In the genomic region with DNA sequence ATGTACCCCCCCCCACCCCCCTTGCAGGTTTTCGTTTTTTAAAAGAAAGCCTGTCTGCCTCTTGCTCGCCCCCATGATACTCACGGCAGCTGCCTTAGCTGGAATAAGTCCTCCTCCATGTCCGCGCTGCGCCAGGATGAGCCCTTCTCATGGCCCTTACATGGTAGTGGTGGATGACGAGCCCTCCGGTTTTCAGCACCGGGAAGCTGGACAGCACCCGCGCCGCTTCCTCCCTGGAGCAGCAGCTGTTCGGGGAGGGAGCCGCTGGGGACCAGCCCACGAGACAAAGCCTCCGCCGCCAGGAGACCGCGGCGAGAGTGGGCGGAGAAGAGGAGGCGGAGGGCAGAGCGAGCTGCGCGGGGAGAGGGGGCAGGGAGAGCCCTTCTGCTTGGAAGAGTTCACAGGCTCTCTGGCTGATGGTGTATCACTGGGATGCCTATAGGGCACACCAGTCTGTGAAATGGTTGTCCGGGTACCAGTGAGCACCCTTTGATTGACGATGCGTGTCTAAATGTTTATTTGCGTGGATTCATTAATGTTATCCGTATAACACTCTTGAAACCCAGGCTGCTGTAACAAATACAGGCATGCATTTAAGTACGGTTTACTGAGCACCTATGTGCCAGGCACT, we compare ENCODE assay signal across 1 cellular context.
TF ChIP-seq lines count a peak whose summit lies in the region.

A gene with protein sequence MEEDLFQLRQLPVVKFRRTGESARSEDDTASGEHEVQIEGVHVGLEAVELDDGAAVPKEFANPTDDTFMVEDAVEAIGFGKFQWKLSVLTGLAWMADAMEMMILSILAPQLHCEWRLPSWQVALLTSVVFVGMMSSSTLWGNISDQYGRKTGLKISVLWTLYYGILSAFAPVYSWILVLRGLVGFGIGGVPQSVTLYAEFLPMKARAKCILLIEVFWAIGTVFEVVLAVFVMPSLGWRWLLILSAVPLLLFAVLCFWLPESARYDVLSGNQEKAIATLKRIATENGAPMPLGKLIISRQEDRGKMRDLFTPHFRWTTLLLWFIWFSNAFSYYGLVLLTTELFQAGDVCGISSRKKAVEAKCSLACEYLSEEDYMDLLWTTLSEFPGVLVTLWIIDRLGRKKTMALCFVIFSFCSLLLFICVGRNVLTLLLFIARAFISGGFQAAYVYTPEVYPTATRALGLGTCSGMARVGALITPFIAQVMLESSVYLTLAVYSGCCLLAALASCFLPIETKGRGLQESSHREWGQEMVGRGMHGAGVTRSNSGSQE (minus strand): TSS at position 319 of the 631 bp plus-strand sequence. CDS start 200 bp downstream, at position 119.

TF ChIP-seq in WTC11, 78 proteins besides CTCF, POLR2A, EP300 and RAD21 (continued from another document):
- TF ChIP-seq, protein P1, sequence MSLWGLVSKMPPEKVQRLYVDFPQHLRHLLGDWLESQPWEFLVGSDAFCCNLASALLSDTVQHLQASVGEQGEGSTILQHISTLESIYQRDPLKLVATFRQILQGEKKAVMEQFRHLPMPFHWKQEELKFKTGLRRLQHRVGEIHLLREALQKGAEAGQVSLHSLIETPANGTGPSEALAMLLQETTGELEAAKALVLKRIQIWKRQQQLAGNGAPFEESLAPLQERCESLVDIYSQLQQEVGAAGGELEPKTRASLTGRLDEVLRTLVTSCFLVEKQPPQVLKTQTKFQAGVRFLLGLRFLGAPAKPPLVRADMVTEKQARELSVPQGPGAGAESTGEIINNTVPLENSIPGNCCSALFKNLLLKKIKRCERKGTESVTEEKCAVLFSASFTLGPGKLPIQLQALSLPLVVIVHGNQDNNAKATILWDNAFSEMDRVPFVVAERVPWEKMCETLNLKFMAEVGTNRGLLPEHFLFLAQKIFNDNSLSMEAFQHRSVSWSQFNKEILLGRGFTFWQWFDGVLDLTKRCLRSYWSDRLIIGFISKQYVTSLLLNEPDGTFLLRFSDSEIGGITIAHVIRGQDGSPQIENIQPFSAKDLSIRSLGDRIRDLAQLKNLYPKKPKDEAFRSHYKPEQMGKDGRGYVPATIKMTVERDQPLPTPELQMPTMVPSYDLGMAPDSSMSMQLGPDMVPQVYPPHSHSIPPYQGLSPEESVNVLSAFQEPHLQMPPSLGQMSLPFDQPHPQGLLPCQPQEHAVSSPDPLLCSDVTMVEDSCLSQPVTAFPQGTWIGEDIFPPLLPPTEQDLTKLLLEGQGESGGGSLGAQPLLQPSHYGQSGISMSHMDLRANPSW (CRISPR knock-in tag; conservative IDR thresholded peaks at IDR 0.05; ENCODE audit: low read depth), result peak; percentile 83; the same call in 1 of the 2 replicates
- TF ChIP-seq ESRRA (CRISPR knock-in tag; IDR thresholded peaks at IDR 0.05; ENCODE audit: borderline replicate concordance), result peak; percentile 96
- peak; percentile 95 for TF ChIP-seq FOXK1 (CRISPR knock-in tag; IDR thresholded peaks at IDR 0.05)
- TF ChIP-seq SP1 (CRISPR knock-in tag; conservative IDR thresholded peaks at IDR 0.05), result peak; percentile 70
- TF ChIP-seq, protein P2, sequence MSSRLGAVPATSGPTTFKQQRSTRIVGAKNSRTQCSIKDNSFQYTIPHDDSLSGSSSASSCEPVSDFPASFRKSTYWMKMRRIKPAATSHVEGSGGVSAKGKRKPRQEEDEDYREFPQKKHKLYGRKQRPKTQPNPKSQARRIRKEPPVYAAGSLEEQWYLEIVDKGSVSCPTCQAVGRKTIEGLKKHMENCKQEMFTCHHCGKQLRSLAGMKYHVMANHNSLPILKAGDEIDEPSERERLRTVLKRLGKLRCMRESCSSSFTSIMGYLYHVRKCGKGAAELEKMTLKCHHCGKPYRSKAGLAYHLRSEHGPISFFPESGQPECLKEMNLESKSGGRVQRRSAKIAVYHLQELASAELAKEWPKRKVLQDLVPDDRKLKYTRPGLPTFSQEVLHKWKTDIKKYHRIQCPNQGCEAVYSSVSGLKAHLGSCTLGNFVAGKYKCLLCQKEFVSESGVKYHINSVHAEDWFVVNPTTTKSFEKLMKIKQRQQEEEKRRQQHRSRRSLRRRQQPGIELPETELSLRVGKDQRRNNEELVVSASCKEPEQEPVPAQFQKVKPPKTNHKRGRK (CRISPR knock-in tag; IDR thresholded peaks at IDR 0.05; ENCODE audit: borderline replicate concordance), result no peak
- TF ChIP-seq OVOL2 (CRISPR knock-in tag; IDR thresholded peaks at IDR 0.05; ENCODE audit: borderline replicate concordance), result no peak
- no peak for TF ChIP-seq ZNF396 (CRISPR knock-in tag; IDR thresholded peaks at IDR 0.05; ENCODE audit: borderline replicate concordance)
- TF ChIP-seq NFATC4 (CRISPR knock-in tag; IDR thresholded peaks at IDR 0.05), result no peak
- 0 out of 2 replicates have a peak, but pooled peaks have one; percentile 58 for TF ChIP-seq NFE2L1 (CRISPR knock-in tag; IDR thresholded peaks at IDR 0.05)
- peak; percentile 93; the same call in 1 of the 2 replicates for TF ChIP-seq ZNF138 (CRISPR knock-in tag; conservative IDR thresholded peaks at IDR 0.05)
- no peak for TF ChIP-seq ZNF423 (CRISPR knock-in tag; IDR thresholded peaks at IDR 0.05)
- TF ChIP-seq, protein P3, sequence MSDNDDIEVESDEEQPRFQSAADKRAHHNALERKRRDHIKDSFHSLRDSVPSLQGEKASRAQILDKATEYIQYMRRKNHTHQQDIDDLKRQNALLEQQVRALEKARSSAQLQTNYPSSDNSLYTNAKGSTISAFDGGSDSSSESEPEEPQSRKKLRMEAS (CRISPR knock-in tag; IDR thresholded peaks at IDR 0.05), result peak; percentile 63; the same call in 1 of the 2 replicates
- peak; percentile 83 for TF ChIP-seq MYBL2 (CRISPR knock-in tag; IDR thresholded peaks at IDR 0.05)
- TF ChIP-seq, protein P4, sequence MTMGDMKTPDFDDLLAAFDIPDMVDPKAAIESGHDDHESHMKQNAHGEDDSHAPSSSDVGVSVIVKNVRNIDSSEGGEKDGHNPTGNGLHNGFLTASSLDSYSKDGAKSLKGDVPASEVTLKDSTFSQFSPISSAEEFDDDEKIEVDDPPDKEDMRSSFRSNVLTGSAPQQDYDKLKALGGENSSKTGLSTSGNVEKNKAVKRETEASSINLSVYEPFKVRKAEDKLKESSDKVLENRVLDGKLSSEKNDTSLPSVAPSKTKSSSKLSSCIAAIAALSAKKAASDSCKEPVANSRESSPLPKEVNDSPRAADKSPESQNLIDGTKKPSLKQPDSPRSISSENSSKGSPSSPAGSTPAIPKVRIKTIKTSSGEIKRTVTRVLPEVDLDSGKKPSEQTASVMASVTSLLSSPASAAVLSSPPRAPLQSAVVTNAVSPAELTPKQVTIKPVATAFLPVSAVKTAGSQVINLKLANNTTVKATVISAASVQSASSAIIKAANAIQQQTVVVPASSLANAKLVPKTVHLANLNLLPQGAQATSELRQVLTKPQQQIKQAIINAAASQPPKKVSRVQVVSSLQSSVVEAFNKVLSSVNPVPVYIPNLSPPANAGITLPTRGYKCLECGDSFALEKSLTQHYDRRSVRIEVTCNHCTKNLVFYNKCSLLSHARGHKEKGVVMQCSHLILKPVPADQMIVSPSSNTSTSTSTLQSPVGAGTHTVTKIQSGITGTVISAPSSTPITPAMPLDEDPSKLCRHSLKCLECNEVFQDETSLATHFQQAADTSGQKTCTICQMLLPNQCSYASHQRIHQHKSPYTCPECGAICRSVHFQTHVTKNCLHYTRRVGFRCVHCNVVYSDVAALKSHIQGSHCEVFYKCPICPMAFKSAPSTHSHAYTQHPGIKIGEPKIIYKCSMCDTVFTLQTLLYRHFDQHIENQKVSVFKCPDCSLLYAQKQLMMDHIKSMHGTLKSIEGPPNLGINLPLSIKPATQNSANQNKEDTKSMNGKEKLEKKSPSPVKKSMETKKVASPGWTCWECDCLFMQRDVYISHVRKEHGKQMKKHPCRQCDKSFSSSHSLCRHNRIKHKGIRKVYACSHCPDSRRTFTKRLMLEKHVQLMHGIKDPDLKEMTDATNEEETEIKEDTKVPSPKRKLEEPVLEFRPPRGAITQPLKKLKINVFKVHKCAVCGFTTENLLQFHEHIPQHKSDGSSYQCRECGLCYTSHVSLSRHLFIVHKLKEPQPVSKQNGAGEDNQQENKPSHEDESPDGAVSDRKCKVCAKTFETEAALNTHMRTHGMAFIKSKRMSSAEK (CRISPR knock-in tag; IDR thresholded peaks at IDR 0.05; ENCODE audit: borderline replicate concordance), result no peak
- TF ChIP-seq CREB1 (CRISPR knock-in tag; IDR thresholded peaks at IDR 0.05), result peak; percentile 96
- TF ChIP-seq TCF7 (CRISPR knock-in tag; IDR thresholded peaks at IDR 0.05; ENCODE audit: low read depth), result no peak
